Comparison of ENCODE assay signal across 1 cellular context in the genomic region with DNA sequence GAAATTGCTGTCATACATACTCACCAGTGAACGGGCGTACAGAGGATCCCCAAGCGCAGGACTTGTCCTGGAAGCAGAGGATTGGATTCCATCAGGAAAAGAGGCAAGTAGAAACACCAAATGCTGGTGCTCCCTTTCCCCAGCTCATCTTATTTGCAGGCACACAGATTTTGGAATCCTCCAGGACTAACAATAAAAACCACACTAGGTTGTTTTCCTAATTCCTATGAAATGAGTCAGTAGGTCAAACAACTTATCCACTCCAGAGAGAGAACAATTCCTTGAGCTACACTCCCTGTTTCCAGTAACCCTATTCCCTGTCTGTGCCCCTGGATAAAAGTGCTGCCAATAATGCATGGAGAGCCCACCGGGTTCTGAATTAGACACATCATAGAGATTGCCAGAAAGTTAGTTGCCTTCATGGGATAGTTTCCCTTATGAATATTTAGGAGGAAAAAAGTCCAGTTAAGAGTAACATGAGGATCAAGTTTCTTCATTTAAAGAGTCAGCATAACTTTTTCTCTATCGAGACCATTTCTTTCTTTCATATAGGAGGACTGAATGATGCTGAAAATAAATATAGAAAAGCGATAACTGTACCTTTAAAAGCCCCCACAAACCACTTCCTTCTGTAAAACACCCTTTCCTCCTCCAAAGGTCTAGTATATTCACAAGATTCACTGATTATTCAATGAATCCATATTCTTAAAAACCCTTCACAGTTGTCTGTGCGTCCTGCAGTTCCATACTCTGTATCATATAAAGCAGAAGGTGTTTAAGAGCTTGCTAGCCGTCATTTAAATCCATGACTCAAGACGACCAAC.
TF ChIP-seq lines count a peak whose summit lies in the region.

No MANE protein-coding gene starts in this region.

TF ChIP-seq in HEK293, 187 proteins besides CTCF, POLR2A, EP300 and RAD21 (continued from another document):
- TF ChIP-seq, protein P1, sequence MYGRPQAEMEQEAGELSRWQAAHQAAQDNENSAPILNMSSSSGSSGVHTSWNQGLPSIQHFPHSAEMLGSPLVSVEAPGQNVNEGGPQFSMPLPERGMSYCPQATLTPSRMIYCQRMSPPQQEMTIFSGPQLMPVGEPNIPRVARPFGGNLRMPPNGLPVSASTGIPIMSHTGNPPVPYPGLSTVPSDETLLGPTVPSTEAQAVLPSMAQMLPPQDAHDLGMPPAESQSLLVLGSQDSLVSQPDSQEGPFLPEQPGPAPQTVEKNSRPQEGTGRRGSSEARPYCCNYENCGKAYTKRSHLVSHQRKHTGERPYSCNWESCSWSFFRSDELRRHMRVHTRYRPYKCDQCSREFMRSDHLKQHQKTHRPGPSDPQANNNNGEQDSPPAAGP (tag by site-specific recombination; IDR thresholded peaks at IDR 0.05): 0 out of 2 replicates have a peak, but pooled peaks have one; percentile 30
- TF ChIP-seq, protein P2, sequence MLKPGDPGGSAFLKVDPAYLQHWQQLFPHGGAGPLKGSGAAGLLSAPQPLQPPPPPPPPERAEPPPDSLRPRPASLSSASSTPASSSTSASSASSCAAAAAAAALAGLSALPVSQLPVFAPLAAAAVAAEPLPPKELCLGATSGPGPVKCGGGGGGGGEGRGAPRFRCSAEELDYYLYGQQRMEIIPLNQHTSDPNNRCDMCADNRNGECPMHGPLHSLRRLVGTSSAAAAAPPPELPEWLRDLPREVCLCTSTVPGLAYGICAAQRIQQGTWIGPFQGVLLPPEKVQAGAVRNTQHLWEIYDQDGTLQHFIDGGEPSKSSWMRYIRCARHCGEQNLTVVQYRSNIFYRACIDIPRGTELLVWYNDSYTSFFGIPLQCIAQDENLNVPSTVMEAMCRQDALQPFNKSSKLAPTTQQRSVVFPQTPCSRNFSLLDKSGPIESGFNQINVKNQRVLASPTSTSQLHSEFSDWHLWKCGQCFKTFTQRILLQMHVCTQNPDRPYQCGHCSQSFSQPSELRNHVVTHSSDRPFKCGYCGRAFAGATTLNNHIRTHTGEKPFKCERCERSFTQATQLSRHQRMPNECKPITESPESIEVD (tag by site-specific recombination; IDR thresholded peaks at IDR 0.05): peak; percentile 44; the same call in 1 of the 2 replicates
- no peak for TF ChIP-seq ZNF626 (tag by site-specific recombination; IDR thresholded peaks at IDR 0.05)
- no peak for TF ChIP-seq ZNF473 (tag by site-specific recombination; IDR thresholded peaks at IDR 0.05)
- no peak for TF ChIP-seq KLF16 (tag by site-specific recombination; IDR thresholded peaks at IDR 0.05)
- TF ChIP-seq, protein P3, sequence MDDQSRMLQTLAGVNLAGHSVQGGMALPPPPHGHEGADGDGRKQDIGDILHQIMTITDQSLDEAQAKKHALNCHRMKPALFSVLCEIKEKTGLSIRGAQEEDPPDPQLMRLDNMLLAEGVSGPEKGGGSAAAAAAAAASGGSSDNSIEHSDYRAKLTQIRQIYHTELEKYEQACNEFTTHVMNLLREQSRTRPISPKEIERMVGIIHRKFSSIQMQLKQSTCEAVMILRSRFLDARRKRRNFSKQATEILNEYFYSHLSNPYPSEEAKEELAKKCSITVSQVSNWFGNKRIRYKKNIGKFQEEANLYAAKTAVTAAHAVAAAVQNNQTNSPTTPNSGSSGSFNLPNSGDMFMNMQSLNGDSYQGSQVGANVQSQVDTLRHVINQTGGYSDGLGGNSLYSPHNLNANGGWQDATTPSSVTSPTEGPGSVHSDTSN (CRISPR knock-in tag; IDR thresholded peaks at IDR 0.05): no peak
- no peak for TF ChIP-seq ZNF610 (tag by site-specific recombination; IDR thresholded peaks at IDR 0.05; ENCODE audit: borderline replicate concordance)
- TF ChIP-seq WT1 (tag by site-specific recombination; IDR thresholded peaks at IDR 0.05): peak; percentile 78
- TF ChIP-seq ZNF510 (tag by site-specific recombination; IDR thresholded peaks at IDR 0.05; ENCODE audit: insufficient replicate concordance): no peak
- TF ChIP-seq BCL11A (tag by site-specific recombination; IDR thresholded peaks at IDR 0.05; ENCODE audit: low read depth): peak; percentile 65; the same call in 1 of the 2 replicates
- no peak for TF ChIP-seq ZNF138 (tag by site-specific recombination; IDR thresholded peaks at IDR 0.05; ENCODE audit: borderline replicate concordance)
- TF ChIP-seq, protein P4, sequence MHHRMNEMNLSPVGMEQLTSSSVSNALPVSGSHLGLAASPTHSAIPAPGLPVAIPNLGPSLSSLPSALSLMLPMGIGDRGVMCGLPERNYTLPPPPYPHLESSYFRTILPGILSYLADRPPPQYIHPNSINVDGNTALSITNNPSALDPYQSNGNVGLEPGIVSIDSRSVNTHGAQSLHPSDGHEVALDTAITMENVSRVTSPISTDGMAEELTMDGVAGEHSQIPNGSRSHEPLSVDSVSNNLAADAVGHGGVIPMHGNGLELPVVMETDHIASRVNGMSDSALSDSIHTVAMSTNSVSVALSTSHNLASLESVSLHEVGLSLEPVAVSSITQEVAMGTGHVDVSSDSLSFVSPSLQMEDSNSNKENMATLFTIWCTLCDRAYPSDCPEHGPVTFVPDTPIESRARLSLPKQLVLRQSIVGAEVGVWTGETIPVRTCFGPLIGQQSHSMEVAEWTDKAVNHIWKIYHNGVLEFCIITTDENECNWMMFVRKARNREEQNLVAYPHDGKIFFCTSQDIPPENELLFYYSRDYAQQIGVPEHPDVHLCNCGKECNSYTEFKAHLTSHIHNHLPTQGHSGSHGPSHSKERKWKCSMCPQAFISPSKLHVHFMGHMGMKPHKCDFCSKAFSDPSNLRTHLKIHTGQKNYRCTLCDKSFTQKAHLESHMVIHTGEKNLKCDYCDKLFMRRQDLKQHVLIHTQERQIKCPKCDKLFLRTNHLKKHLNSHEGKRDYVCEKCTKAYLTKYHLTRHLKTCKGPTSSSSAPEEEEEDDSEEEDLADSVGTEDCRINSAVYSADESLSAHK (tag by site-specific recombination; IDR thresholded peaks at IDR 0.05): peak; percentile 45; the same call in 1 of the 2 replicates
- TF ChIP-seq, protein P5, sequence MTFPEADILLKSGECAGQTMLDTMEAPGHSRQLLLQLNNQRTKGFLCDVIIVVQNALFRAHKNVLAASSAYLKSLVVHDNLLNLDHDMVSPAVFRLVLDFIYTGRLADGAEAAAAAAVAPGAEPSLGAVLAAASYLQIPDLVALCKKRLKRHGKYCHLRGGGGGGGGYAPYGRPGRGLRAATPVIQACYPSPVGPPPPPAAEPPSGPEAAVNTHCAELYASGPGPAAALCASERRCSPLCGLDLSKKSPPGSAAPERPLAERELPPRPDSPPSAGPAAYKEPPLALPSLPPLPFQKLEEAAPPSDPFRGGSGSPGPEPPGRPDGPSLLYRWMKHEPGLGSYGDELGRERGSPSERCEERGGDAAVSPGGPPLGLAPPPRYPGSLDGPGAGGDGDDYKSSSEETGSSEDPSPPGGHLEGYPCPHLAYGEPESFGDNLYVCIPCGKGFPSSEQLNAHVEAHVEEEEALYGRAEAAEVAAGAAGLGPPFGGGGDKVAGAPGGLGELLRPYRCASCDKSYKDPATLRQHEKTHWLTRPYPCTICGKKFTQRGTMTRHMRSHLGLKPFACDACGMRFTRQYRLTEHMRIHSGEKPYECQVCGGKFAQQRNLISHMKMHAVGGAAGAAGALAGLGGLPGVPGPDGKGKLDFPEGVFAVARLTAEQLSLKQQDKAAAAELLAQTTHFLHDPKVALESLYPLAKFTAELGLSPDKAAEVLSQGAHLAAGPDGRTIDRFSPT (tag by site-specific recombination; IDR thresholded peaks at IDR 0.05): peak; percentile 63; the same call in 1 of the 2 replicates
- TF ChIP-seq ZNF23 (tag by site-specific recombination; IDR thresholded peaks at IDR 0.05; ENCODE audit: borderline replicate concordance): no peak
- 0 out of 2 replicates have a peak, but pooled peaks have one; percentile 28 for TF ChIP-seq OSR2 (tag by site-specific recombination; IDR thresholded peaks at IDR 0.05)
- peak; percentile 38; the same call in 1 of the 2 replicates for TF ChIP-seq ZNF660 (tag by site-specific recombination; IDR thresholded peaks at IDR 0.05)
- no peak for TF ChIP-seq ZNF274 (IDR thresholded peaks at IDR 0.05; ENCODE audit: low read length)
- TF ChIP-seq ZNF274 (tag by site-specific recombination; IDR thresholded peaks at IDR 0.05; ENCODE audit: borderline replicate concordance): no peak
- peak; percentile 45; the same call in 1 of the 2 replicates for TF ChIP-seq ZNF366 (tag by site-specific recombination; conservative IDR thresholded peaks at IDR 0.05)
- TF ChIP-seq ZBTB17 (tag by site-specific recombination; IDR thresholded peaks at IDR 0.05): peak; percentile 25; the same call in 1 of the 2 replicates
- no peak for TF ChIP-seq ZNF155 (tag by site-specific recombination; IDR thresholded peaks at IDR 0.05)
- no peak for TF ChIP-seq ZNF555 (tag by site-specific recombination; conservative IDR thresholded peaks at IDR 0.05)
- 0 out of 2 replicates have a peak, but pooled peaks have one; percentile 17 for TF ChIP-seq IKZF3 (tag by site-specific recombination; IDR thresholded peaks at IDR 0.05)
- no peak for TF ChIP-seq ZNF157 (tag by site-specific recombination; IDR thresholded peaks at IDR 0.05)
- no peak for TF ChIP-seq SCRT2 (tag by site-specific recombination; IDR thresholded peaks at IDR 0.05)
- no peak for TF ChIP-seq ZNF792 (tag by site-specific recombination; IDR thresholded peaks at IDR 0.05)
- no peak for TF ChIP-seq ZNF624 (tag by site-specific recombination; IDR thresholded peaks at IDR 0.05)
- peak; percentile 49; the same call in 1 of the 2 replicates for TF ChIP-seq SP7 (tag by site-specific recombination; IDR thresholded peaks at IDR 0.05)
- TF ChIP-seq ZNF426 (tag by site-specific recombination; IDR thresholded peaks at IDR 0.05): no peak
- TF ChIP-seq ZSCAN16 (tag by site-specific recombination; IDR thresholded peaks at IDR 0.05): no peak
- no peak for TF ChIP-seq ZNF658 (tag by site-specific recombination; IDR thresholded peaks at IDR 0.05)
- TF ChIP-seq, protein P6, sequence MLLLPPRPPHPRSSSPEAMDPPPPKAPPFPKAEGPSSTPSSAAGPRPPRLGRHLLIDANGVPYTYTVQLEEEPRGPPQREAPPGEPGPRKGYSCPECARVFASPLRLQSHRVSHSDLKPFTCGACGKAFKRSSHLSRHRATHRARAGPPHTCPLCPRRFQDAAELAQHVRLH (tag by site-specific recombination; IDR thresholded peaks at IDR 0.05): no peak
- no peak for TF ChIP-seq ZNF549 (tag by site-specific recombination; IDR thresholded peaks at IDR 0.05)
- 0 out of 2 replicates have a peak, but pooled peaks have one; percentile 24 for TF ChIP-seq ZEB2 (tag by site-specific recombination; IDR thresholded peaks at IDR 0.05)
- no peak for TF ChIP-seq ZBTB1 (tag by site-specific recombination; IDR thresholded peaks at IDR 0.05)
- TF ChIP-seq BCL11B (tag by site-specific recombination; IDR thresholded peaks at IDR 0.05; ENCODE audit: low read depth): no peak
- TF ChIP-seq, protein P7, sequence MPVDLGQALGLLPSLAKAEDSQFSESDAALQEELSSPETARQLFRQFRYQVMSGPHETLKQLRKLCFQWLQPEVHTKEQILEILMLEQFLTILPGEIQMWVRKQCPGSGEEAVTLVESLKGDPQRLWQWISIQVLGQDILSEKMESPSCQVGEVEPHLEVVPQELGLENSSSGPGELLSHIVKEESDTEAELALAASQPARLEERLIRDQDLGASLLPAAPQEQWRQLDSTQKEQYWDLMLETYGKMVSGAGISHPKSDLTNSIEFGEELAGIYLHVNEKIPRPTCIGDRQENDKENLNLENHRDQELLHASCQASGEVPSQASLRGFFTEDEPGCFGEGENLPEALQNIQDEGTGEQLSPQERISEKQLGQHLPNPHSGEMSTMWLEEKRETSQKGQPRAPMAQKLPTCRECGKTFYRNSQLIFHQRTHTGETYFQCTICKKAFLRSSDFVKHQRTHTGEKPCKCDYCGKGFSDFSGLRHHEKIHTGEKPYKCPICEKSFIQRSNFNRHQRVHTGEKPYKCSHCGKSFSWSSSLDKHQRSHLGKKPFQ (tag by site-specific recombination; IDR thresholded peaks at IDR 0.05): no peak
- TF ChIP-seq, protein P8, sequence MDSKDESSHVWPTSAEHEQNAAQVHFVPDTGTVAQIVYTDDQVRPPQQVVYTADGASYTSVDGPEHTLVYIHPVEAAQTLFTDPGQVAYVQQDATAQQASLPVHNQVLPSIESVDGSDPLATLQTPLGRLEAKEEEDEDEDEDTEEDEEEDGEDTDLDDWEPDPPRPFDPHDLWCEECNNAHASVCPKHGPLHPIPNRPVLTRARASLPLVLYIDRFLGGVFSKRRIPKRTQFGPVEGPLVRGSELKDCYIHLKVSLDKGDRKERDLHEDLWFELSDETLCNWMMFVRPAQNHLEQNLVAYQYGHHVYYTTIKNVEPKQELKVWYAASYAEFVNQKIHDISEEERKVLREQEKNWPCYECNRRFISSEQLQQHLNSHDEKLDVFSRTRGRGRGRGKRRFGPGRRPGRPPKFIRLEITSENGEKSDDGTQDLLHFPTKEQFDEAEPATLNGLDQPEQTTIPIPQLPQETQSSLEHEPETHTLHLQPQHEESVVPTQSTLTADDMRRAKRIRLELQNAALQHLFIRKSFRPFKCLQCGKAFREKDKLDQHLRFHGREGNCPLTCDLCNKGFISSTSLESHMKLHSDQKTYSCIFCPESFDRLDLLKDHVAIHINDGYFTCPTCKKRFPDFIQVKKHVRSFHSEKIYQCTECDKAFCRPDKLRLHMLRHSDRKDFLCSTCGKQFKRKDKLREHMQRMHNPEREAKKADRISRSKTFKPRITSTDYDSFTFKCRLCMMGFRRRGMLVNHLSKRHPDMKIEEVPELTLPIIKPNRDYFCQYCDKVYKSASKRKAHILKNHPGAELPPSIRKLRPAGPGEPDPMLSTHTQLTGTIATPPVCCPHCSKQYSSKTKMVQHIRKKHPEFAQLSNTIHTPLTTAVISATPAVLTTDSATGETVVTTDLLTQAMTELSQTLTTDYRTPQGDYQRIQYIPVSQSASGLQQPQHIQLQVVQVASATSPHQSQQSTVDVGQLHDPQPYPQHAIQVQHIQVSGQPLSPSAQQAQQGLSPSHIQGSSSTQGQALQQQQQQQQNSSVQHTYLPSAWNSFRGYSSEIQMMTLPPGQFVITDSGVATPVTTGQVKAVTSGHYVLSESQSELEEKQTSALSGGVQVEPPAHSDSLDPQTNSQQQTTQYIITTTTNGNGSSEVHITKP (tag by site-specific recombination; IDR thresholded peaks at IDR 0.05): peak; percentile 45; the same call in 1 of the 2 replicates
- TF ChIP-seq, protein P9, sequence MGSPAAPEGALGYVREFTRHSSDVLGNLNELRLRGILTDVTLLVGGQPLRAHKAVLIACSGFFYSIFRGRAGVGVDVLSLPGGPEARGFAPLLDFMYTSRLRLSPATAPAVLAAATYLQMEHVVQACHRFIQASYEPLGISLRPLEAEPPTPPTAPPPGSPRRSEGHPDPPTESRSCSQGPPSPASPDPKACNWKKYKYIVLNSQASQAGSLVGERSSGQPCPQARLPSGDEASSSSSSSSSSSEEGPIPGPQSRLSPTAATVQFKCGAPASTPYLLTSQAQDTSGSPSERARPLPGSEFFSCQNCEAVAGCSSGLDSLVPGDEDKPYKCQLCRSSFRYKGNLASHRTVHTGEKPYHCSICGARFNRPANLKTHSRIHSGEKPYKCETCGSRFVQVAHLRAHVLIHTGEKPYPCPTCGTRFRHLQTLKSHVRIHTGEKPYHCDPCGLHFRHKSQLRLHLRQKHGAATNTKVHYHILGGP (tag by site-specific recombination; IDR thresholded peaks at IDR 0.05): no peak
- TF ChIP-seq ZNF19 (tag by site-specific recombination; IDR thresholded peaks at IDR 0.05; ENCODE audit: low read depth): no peak
